ENCODE assay signal across 8 cellular contexts in genomic region chr1:155017021-155017945, GRCh38. TPM values are rescaled to one million over a fixed set of nuclear protein-coding genes. Genes with fewer than 3 reads are reported as not detected.
DNase-seq lines count a peak whose midpoint lies in the region; ATAC-seq lines count a peak whose summit lies in the region.

No MANE protein-coding gene starts in this region.

- peak overlapping the region; percentile 85 for H3K27ac Mint-ChIP-seq in activated naive CD4-positive, alpha-beta T cell treated with anti-CD3 and anti-CD28 coated beads for 36 hours

- peak; percentile 67 for ATAC-seq in GM21723 (IDR thresholded peaks at IDR 0.05; ENCODE audit: unreplicated experiment)

- no peaks in the 10 kb centered on the region for H3K9me3 Mint-ChIP-seq in activated naive CD4-positive, alpha-beta T cell treated with anti-CD3 and anti-CD28 coated beads for 36 hours

- DNase-seq in DMS53 treated with DMSO at 0.1 percent for 48 hours (lab: John Stamatoyannopoulos, UW; ENCODE audit: unreplicated experiment) (peak; percentile 20), LHCN-M2 (ENCODE audit: low read depth) (peak; percentile 90), SK-MEL-5 (ENCODE audit: low read depth, low spot score) (peak; percentile 91), germinal center (ENCODE audit: low spot score) (peak; percentile 84), occipital lobe (lab: John Stamatoyannopoulos, UW) (peak; percentile 74), superior temporal gyrus (ENCODE audit: extremely low spot score) (peak; percentile 84)
- peak; percentile 94 for DNase-seq in activated naive CD4-positive, alpha-beta T cell treated with anti-CD3 and anti-CD28 coated beads for 36 hours

- in situ Hi-C loops in SK-MEL-5 (cut with HindIII; ENCODE audit: low pct_unique_long_range_greater_than_20kb, low sequenced_read_pairs): no loop called here

- CTCF ChIA-PET in activated naive CD4-positive, alpha-beta T cell treated with anti-CD3 and anti-CD28 coated beads for 36 hours (lab: Charles Lee): interaction anchor here (0.6 to 4.1 kb wide), 24 partner anchors 9 to 156 kb away, joined by 3 to 37 read pairs (median 4); partner anchors contain the start of genes FLAD1, KRTCAP2, LENEP and PBXIP1

- H3K4me3 Mint-ChIP-seq in activated naive CD4-positive, alpha-beta T cell treated with anti-CD3 and anti-CD28 coated beads for 36 hours: peak overlapping the region; percentile 56

- intact Hi-C loops in activated naive CD4-positive, alpha-beta T cell treated with anti-CD3 and anti-CD28 coated beads for 36 hours (cut with micrococcal nuclease): loop anchor here (1.0 to 2.0 kb wide), 8 partner anchors 8 to 68 kb away; partner anchors contain the start of genes ADAM15, CKS1B, FLAD1 and PYGO2

- no peaks in the 10 kb centered on the region for H3K27me3 Mint-ChIP-seq in activated naive CD4-positive, alpha-beta T cell treated with anti-CD3 and anti-CD28 coated beads for 36 hours (ENCODE audit: low read depth)

- H3K36me3 Mint-ChIP-seq in activated naive CD4-positive, alpha-beta T cell treated with anti-CD3 and anti-CD28 coated beads for 36 hours (ENCODE audit: low read depth): peaks cover 34% of the 10 kb centered on the region

- peaks cover 66% of the 10 kb centered on the region for H3K4me1 Mint-ChIP-seq in activated naive CD4-positive, alpha-beta T cell treated with anti-CD3 and anti-CD28 coated beads for 36 hours (ENCODE audit: low read depth)

RNA-seq across cellular contexts. Expression of gene ZBTB7B, which starts 14.7 kb away (rescaled TPM):
- 18.9 and 19.5 TPM in 2 replicates for total RNA-seq in LHCN-M2 (2014; rRNA removed)
- 13.9 TPM for polyA plus RNA-seq in LHCN-M2 (2012)
- total RNA-seq in SK-MEL-5 (2014; rRNA removed; shearing (Covaris generic)): 25.1 and 29.1 TPM in 2 replicates
- 39.9 and 40.7 TPM in 2 replicates for polyA plus RNA-seq in SK-MEL-5 (2015; cell fraction: cytosol; rRNA removed)
- 61.0 and 69.9 TPM in 2 replicates for polyA plus RNA-seq in SK-MEL-5 (2015; cell fraction: nucleus; rRNA removed)
- 100 to 1,000 TPM in 1 of 2 experiments, 10 to 100 TPM in 1; 90.6 to 101 TPM for total RNA-seq in activated naive CD4-positive, alpha-beta T cell treated with anti-CD3 and anti-CD28 coated beads for 36 hours
- 1.7 TPM for total RNA-seq in occipital lobe

RNA-seq across cellular contexts. Expression of gene DCST2, which starts 16.3 kb away (rescaled TPM):
- total RNA-seq in LHCN-M2 (2014; rRNA removed) (0.11 and 0.13 TPM in 2 replicates), occipital lobe (0.16 TPM)
- polyA plus RNA-seq in LHCN-M2 (2012): not detected
- 0.18 TPM in 1 of 2 replicates, not detected in the other for total RNA-seq in SK-MEL-5 (2014; rRNA removed; shearing (Covaris generic))
- 0.06 and 0.23 TPM in 2 replicates for polyA plus RNA-seq in SK-MEL-5 (2015; cell fraction: cytosol; rRNA removed)
- polyA plus RNA-seq in SK-MEL-5 (2015; cell fraction: nucleus; rRNA removed): 7.1 and 10.0 TPM in 2 replicates
- total RNA-seq in activated naive CD4-positive, alpha-beta T cell treated with anti-CD3 and anti-CD28 coated beads for 36 hours: 1 to 10 TPM; 1.1 to 1.5 TPM

RNA-seq across cellular contexts. Expression of gene DCST1, which starts 16.3 kb away (rescaled TPM):
- total RNA-seq in LHCN-M2 (2014; rRNA removed): not detected in 2 replicates
- polyA plus RNA-seq in LHCN-M2 (2012): not detected
- not detected in 2 replicates for total RNA-seq in SK-MEL-5 (2014; rRNA removed; shearing (Covaris generic))
- polyA plus RNA-seq in SK-MEL-5 (2015; cell fraction: cytosol; rRNA removed): 0.11 TPM in 1 of 2 replicates, not detected in the other
- 0.12 TPM in 1 of 2 replicates, not detected in the other for polyA plus RNA-seq in SK-MEL-5 (2015; cell fraction: nucleus; rRNA removed)
- total RNA-seq in activated naive CD4-positive, alpha-beta T cell treated with anti-CD3 and anti-CD28 coated beads for 36 hours: not detected
- total RNA-seq in occipital lobe: not detected

RNA-seq across cellular contexts. Expression of gene LENEP, which starts 23.9 kb away (rescaled TPM):
- not detected in 2 replicates for total RNA-seq in LHCN-M2 (2014; rRNA removed)
- not detected for polyA plus RNA-seq in LHCN-M2 (2012)
- 0.48 and 1.2 TPM in 2 replicates for total RNA-seq in SK-MEL-5 (2014; rRNA removed; shearing (Covaris generic))
- not detected in 2 replicates for polyA plus RNA-seq in SK-MEL-5 (2015; cell fraction: cytosol; rRNA removed)
- not detected in 2 replicates for polyA plus RNA-seq in SK-MEL-5 (2015; cell fraction: nucleus; rRNA removed)
- total RNA-seq in activated naive CD4-positive, alpha-beta T cell treated with anti-CD3 and anti-CD28 coated beads for 36 hours: under 1 TPM; 0.36 to 0.99 TPM
- total RNA-seq in occipital lobe: 2.7 TPM

RNA-seq across cellular contexts. Expression of gene ADAM15, which starts 33.8 kb away (rescaled TPM):
- total RNA-seq in LHCN-M2 (2014; rRNA removed): 82.4 and 86.7 TPM in 2 replicates
- polyA plus RNA-seq in LHCN-M2 (2012): 55.8 TPM
- 62.0 and 67.1 TPM in 2 replicates for total RNA-seq in SK-MEL-5 (2014; rRNA removed; shearing (Covaris generic))
- polyA plus RNA-seq in SK-MEL-5 (2015; cell fraction: cytosol; rRNA removed): 190 and 220 TPM in 2 replicates
- 156 and 168 TPM in 2 replicates for polyA plus RNA-seq in SK-MEL-5 (2015; cell fraction: nucleus; rRNA removed)
- 10 to 100 TPM; 53.8 to 55.8 TPM for total RNA-seq in activated naive CD4-positive, alpha-beta T cell treated with anti-CD3 and anti-CD28 coated beads for 36 hours
- 13.3 TPM for total RNA-seq in occipital lobe

Comparison
In these comparisons a context has a peak if more than half of its experiments do, and no peak if none do; other contexts are left out.
1. Peak in every context shown above with its lines: DNase-seq and ATAC-seq.
2. DNase-seq: peak in every context shown above with its lines; median percentile 94 in activated naive CD4-positive, alpha-beta T cell treated with anti-CD3 and anti-CD28 coated beads for 36 hours; 91 in SK-MEL-5; 90 in LHCN-M2; 84 in germinal center; 84 in superior temporal gyrus; 74 in occipital lobe; 20 in DMS53 treated with DMSO at 0.1 percent for 48 hours.